In the genomic region with DNA sequence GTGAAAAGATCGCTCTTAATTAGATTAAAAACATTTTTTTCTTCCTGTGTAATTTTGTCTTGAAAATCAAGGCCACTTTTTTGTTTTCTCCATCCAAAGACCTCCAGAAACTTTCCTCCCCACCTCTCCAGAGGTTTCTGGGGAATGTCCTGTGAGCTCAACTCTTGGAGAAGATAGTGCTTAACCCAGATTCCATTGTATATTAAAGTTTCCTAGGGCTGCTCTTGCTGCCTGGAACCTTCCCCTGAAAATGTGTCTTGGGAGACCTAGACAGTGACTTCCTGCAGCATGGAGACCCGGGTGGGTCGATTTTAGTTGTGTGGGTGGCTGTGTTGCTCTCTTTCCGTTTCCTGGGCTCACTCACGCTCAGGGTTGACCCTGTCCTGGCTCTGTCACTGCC, we compare ENCODE assay signal across 27 cellular contexts.
"Had no signal": no experiment of that assay in that cellular context is flagged by ENCODE, and none has a peak within 500 bp of the region (broad histone marks: within the 10 kb centered on the region; RNA-seq: fewer than 3 reads in every experiment).

No MANE protein-coding gene starts in this region.

- H3K27me3 Mint-ChIP-seq: activated B cell treated with CpG ODN at 0.5 μM for 24 hours; activated CD4-positive, alpha-beta T cell treated with anti-CD3 and anti-CD28 coated beads for 36 hours; activated naive CD8-positive, alpha-beta T cell had no signal

- ATAC-seq: activated CD4-positive, alpha-beta T cell treated with anti-CD3 and anti-CD28 coated beads for 36 hours; activated T-cell treated with anti-CD3 and anti-CD28 coated beads, Interleukin-2, amount 50 U/mL, for 4 hours; effector memory CD8-positive, alpha-beta T cell; left lobe of liver; natural killer cell had no signal

- H3K4me1 ChIP-seq: adrenal gland, ascending aorta, colonic mucosa, sigmoid colon had no signal

- H3K27me3 ChIP-seq: adrenal gland, ascending aorta, brain microvascular endothelial cell, colonic mucosa, dorsolateral prefrontal cortex, sigmoid colon, thyroid gland had no signal

- H3K27ac Mint-ChIP-seq: activated B cell treated with CpG ODN at 0.5 μM for 24 hours; activated CD4-positive, alpha-beta T cell treated with anti-CD3 and anti-CD28 coated beads for 36 hours; activated naive CD8-positive, alpha-beta T cell; activated T-helper 2 cell treated with anti-CD3 and anti-CD28 coated beads, Interferon-gamma antibody, Interleukin-2, Interleukin-4, amounts not matched to agents 10 μg/mL and 5 μg/mL and 100 μg/mL, durations not matched to agents 14 hours and 24 hours and 36 hours; effector memory CD8-positive, alpha-beta T cell; natural killer cell; T-helper 1 cell treated with Interleukin-12 subunit alpha and Interleukin-12 subunit beta and Interleukin-4 antibody, amounts not matched to agents 30 μg/mL and 1 μg/mL, for 36 hours had no signal

- H3K36me3 ChIP-seq: adrenal gland, ascending aorta, brain microvascular endothelial cell, colonic mucosa, sigmoid colon, thyroid gland had no signal

- H3K27ac ChIP-seq: ascending aorta, brain microvascular endothelial cell, colonic mucosa, dorsolateral prefrontal cortex, epithelial cell of prostate, sigmoid colon had no signal

- H3K4me1 Mint-ChIP-seq: activated B cell treated with CpG ODN at 0.5 μM for 24 hours; activated CD4-positive, alpha-beta T cell treated with anti-CD3 and anti-CD28 coated beads for 36 hours; natural killer cell had no signal

- DNase-seq: activated B cell treated with CpG ODN at 0.5 μM for 24 hours; activated CD4-positive, alpha-beta T cell treated with anti-CD3 and anti-CD28 coated beads for 36 hours; activated CD4-positive, alpha-beta T cell treated with anti-CD3 and anti-CD28 coated beads, Interleukin-2, amount 50 U/mL, for 4 hours; activated CD8-positive, alpha-beta memory T cell treated with anti-CD3 and anti-CD28 coated beads for 24 hours; activated CD8-positive, alpha-beta memory T cell treated with anti-CD3 and anti-CD28 coated beads, Interleukin-2, amount 50 U/mL, for 48 hours; activated naive CD4-positive, alpha-beta T cell; activated T-cell treated with anti-CD3 and anti-CD28 coated beads, Interleukin-2, amount 50 U/mL, for 4 hours; brain microvascular endothelial cell; central memory CD4-positive, alpha-beta T cell; dorsolateral prefrontal cortex; effector memory CD8-positive, alpha-beta T cell; midbrain; natural killer cell; sigmoid colon; stimulated activated CD4-positive, alpha-beta T cell treated with anti-CD3 and anti-CD28 coated beads, Interleukin-4, amount 100 ng/mL, for 1 hour; stimulated activated naive CD4-positive, alpha-beta T cell treated with Interleukin-2 at 50 U/mL for 16 hours; T1000 had no signal

- H3K9me3 ChIP-seq: thyroid gland had no signal

- H3K4me3 Mint-ChIP-seq: activated B cell treated with CpG ODN at 0.5 μM for 24 hours; activated CD4-positive, alpha-beta T cell treated with anti-CD3 and anti-CD28 coated beads for 36 hours; activated naive CD8-positive, alpha-beta T cell; activated T-cell treated with anti-CD3 and anti-CD28 coated beads, Interleukin-2, amount 50 U/mL, for 4 hours; effector memory CD8-positive, alpha-beta T cell; natural killer cell; T-helper 1 cell treated with Interleukin-12 subunit alpha and Interleukin-12 subunit beta and Interleukin-4 antibody, amounts not matched to agents 30 μg/mL and 1 μg/mL, for 36 hours had no signal

- H3K4me3 ChIP-seq: adrenal gland, ascending aorta, colonic mucosa, dorsolateral prefrontal cortex, sigmoid colon, smooth muscle cell, thyroid gland had no signal

- H3K4me2 ChIP-seq: smooth muscle cell had no signal
